Comparison of ENCODE assay signal across 1 cellular context in the genomic region with DNA sequence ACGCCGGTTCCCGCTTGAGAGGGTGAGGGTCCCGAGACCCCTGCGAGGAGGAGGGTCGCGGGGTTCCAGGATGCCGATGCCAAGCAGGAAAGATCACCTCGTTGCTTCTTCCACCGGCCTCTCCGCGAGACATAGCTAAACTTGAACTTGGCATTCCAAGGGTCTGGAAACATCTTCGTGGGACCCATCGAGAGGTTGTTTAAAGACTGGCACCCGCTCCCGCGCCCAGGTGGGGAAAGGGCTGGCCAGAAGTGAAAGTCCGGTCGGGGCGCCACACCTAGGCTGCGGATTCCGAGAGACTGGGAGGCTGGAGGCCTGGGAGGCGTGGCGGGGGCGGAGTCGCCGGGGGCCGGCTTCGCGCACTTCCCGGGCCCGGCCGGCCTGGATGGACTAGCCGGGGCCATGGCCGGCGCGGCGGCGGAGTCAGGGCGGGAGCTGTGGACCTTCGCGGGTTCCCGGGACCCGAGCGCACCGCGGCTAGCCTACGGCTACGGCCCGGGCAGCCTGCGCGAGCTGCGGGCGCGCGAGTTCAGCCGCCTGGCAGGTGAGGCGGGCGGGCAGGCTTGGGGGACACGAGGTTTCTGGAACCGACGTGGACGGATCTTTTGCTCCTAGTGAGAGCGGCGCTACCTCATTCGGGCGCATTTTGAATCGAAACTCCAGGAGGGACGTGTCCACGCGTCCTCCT.
TF ChIP-seq lines count a peak whose summit lies in the region.

A gene with protein sequence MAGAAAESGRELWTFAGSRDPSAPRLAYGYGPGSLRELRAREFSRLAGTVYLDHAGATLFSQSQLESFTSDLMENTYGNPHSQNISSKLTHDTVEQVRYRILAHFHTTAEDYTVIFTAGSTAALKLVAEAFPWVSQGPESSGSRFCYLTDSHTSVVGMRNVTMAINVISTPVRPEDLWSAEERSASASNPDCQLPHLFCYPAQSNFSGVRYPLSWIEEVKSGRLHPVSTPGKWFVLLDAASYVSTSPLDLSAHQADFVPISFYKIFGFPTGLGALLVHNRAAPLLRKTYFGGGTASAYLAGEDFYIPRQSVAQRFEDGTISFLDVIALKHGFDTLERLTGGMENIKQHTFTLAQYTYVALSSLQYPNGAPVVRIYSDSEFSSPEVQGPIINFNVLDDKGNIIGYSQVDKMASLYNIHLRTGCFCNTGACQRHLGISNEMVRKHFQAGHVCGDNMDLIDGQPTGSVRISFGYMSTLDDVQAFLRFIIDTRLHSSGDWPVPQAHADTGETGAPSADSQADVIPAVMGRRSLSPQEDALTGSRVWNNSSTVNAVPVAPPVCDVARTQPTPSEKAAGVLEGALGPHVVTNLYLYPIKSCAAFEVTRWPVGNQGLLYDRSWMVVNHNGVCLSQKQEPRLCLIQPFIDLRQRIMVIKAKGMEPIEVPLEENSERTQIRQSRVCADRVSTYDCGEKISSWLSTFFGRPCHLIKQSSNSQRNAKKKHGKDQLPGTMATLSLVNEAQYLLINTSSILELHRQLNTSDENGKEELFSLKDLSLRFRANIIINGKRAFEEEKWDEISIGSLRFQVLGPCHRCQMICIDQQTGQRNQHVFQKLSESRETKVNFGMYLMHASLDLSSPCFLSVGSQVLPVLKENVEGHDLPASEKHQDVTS (plus strand): TSS at position 360 of the 688 bp plus-strand sequence. CDS start 43 bp downstream, at position 403.

TF ChIP-seq in WTC11, 78 proteins besides CTCF, POLR2A, EP300 and RAD21 (continued from another document):
- TF ChIP-seq, protein P1, sequence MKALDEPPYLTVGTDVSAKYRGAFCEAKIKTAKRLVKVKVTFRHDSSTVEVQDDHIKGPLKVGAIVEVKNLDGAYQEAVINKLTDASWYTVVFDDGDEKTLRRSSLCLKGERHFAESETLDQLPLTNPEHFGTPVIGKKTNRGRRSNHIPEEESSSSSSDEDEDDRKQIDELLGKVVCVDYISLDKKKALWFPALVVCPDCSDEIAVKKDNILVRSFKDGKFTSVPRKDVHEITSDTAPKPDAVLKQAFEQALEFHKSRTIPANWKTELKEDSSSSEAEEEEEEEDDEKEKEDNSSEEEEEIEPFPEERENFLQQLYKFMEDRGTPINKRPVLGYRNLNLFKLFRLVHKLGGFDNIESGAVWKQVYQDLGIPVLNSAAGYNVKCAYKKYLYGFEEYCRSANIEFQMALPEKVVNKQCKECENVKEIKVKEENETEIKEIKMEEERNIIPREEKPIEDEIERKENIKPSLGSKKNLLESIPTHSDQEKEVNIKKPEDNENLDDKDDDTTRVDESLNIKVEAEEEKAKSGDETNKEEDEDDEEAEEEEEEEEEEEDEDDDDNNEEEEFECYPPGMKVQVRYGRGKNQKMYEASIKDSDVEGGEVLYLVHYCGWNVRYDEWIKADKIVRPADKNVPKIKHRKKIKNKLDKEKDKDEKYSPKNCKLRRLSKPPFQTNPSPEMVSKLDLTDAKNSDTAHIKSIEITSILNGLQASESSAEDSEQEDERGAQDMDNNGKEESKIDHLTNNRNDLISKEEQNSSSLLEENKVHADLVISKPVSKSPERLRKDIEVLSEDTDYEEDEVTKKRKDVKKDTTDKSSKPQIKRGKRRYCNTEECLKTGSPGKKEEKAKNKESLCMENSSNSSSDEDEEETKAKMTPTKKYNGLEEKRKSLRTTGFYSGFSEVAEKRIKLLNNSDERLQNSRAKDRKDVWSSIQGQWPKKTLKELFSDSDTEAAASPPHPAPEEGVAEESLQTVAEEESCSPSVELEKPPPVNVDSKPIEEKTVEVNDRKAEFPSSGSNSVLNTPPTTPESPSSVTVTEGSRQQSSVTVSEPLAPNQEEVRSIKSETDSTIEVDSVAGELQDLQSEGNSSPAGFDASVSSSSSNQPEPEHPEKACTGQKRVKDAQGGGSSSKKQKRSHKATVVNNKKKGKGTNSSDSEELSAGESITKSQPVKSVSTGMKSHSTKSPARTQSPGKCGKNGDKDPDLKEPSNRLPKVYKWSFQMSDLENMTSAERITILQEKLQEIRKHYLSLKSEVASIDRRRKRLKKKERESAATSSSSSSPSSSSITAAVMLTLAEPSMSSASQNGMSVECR (CRISPR knock-in tag; IDR thresholded peaks at IDR 0.05; ENCODE audit: borderline replicate concordance): peak; percentile 69; the same call in 1 of the 2 replicates
- no peak for TF ChIP-seq MXD4 (CRISPR knock-in tag; IDR thresholded peaks at IDR 0.05; ENCODE audit: borderline replicate concordance)
- no peak for TF ChIP-seq SOX15 (CRISPR knock-in tag; IDR thresholded peaks at IDR 0.05)
- TF ChIP-seq FOXJ3 (CRISPR knock-in tag; IDR thresholded peaks at IDR 0.05; ENCODE audit: borderline replicate concordance): no peak
- TF ChIP-seq ZBTB21 (CRISPR knock-in tag; IDR thresholded peaks at IDR 0.05; ENCODE audit: borderline replicate concordance): 0 out of 2 replicates have a peak, but pooled peaks have one; percentile 58
- peak; percentile 59; the same call in 1 of the 2 replicates for TF ChIP-seq ZNF317 (CRISPR knock-in tag; IDR thresholded peaks at IDR 0.05; ENCODE audit: borderline replicate concordance, low read depth)
- TF ChIP-seq, protein P2, sequence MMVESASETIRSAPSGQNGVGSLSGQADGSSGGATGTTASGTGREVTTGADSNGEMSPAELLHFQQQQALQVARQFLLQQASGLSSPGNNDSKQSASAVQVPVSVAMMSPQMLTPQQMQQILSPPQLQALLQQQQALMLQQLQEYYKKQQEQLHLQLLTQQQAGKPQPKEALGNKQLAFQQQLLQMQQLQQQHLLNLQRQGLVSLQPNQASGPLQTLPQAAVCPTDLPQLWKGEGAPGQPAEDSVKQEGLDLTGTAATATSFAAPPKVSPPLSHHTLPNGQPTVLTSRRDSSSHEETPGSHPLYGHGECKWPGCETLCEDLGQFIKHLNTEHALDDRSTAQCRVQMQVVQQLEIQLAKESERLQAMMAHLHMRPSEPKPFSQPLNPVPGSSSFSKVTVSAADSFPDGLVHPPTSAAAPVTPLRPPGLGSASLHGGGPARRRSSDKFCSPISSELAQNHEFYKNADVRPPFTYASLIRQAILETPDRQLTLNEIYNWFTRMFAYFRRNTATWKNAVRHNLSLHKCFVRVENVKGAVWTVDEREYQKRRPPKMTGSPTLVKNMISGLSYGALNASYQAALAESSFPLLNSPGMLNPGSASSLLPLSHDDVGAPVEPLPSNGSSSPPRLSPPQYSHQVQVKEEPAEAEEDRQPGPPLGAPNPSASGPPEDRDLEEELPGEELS (CRISPR knock-in tag; IDR thresholded peaks at IDR 0.05): peak; percentile 35; the same call in 1 of the 2 replicates
- 0 out of 2 replicates have a peak, but pooled peaks have one; percentile 5 for TF ChIP-seq TEAD4 (CRISPR knock-in tag; IDR thresholded peaks at IDR 0.05)
- TF ChIP-seq, protein P3, sequence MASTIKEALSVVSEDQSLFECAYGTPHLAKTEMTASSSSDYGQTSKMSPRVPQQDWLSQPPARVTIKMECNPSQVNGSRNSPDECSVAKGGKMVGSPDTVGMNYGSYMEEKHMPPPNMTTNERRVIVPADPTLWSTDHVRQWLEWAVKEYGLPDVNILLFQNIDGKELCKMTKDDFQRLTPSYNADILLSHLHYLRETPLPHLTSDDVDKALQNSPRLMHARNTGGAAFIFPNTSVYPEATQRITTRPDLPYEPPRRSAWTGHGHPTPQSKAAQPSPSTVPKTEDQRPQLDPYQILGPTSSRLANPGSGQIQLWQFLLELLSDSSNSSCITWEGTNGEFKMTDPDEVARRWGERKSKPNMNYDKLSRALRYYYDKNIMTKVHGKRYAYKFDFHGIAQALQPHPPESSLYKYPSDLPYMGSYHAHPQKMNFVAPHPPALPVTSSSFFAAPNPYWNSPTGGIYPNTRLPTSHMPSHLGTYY (CRISPR knock-in tag; IDR thresholded peaks at IDR 0.05): no peak
- TF ChIP-seq, protein P4, sequence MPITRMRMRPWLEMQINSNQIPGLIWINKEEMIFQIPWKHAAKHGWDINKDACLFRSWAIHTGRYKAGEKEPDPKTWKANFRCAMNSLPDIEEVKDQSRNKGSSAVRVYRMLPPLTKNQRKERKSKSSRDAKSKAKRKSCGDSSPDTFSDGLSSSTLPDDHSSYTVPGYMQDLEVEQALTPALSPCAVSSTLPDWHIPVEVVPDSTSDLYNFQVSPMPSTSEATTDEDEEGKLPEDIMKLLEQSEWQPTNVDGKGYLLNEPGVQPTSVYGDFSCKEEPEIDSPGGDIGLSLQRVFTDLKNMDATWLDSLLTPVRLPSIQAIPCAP (CRISPR knock-in tag; IDR thresholded peaks at IDR 0.05): peak; percentile 39; the same call in 1 of the 2 replicates
- TF ChIP-seq JUN (CRISPR knock-in tag; IDR thresholded peaks at IDR 0.05): no peak
- TF ChIP-seq, protein P5, sequence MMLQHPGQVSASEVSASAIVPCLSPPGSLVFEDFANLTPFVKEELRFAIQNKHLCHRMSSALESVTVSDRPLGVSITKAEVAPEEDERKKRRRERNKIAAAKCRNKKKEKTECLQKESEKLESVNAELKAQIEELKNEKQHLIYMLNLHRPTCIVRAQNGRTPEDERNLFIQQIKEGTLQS (CRISPR knock-in tag; conservative IDR thresholded peaks at IDR 0.05): no peak
- no peak for TF ChIP-seq TCF7 (CRISPR knock-in tag; IDR thresholded peaks at IDR 0.05; ENCODE audit: low read depth)
- TF ChIP-seq, protein P6, sequence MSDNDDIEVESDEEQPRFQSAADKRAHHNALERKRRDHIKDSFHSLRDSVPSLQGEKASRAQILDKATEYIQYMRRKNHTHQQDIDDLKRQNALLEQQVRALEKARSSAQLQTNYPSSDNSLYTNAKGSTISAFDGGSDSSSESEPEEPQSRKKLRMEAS (CRISPR knock-in tag; IDR thresholded peaks at IDR 0.05): peak; percentile 55; the same call in 1 of the 2 replicates
- TF ChIP-seq, protein P7, sequence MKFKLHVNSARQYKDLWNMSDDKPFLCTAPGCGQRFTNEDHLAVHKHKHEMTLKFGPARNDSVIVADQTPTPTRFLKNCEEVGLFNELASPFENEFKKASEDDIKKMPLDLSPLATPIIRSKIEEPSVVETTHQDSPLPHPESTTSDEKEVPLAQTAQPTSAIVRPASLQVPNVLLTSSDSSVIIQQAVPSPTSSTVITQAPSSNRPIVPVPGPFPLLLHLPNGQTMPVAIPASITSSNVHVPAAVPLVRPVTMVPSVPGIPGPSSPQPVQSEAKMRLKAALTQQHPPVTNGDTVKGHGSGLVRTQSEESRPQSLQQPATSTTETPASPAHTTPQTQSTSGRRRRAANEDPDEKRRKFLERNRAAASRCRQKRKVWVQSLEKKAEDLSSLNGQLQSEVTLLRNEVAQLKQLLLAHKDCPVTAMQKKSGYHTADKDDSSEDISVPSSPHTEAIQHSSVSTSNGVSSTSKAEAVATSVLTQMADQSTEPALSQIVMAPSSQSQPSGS (CRISPR knock-in tag; IDR thresholded peaks at IDR 0.05; ENCODE audit: borderline replicate concordance, low read depth): no peak
- TF ChIP-seq FOXK1 (CRISPR knock-in tag; IDR thresholded peaks at IDR 0.05): peak; percentile 59; the same call in 1 of the 2 replicates
- no peak for TF ChIP-seq HMGA2 (CRISPR knock-in tag; IDR thresholded peaks at IDR 0.05)
- TF ChIP-seq FOXP1 (CRISPR knock-in tag; IDR thresholded peaks at IDR 0.05; ENCODE audit: borderline replicate concordance): peak; percentile 78; the same call in 1 of the 2 replicates
